ENCODE assay signal across 8 cellular contexts in the genomic region with DNA sequence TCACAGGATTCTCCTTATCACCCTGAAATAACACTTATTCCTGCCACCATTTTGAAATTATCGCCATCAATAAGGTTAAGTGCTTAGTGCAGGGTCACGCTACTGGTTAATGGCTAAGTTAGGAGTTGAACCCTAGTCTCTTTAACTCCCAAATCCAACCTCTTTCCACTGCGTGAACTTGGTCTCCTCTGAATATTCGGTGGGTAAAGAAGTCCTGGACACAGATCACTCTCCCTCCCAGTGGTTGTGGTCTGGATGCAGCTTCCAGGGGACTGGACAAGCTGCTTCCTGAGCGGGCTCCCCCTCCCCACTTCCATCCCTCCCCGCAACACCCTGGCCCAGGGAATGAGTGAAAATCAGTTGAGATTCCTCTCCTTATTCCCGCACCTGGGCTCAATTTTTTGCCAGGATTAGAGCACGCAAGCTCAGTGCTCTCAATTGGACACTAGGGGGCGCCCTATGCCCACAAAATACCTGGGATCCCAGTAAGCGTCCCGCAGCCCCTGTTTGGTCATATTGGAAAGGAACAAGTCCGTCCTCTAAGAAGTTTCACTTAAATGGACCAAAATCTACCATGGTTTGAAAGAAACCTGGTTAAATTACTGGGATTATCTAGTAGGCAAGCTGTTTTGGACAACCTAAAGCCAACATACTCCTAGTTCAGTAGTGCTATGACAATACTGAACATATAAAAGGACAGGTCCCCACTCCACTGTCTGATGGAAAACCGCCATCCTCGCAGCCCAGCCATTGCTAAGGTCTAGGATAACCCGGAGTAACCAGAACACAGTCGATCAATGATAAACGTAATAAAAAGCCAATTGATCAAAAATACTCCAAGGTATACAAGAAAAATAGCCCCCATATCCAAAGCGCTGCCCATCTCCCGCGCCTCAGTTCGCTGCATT. TPM values are rescaled to one million over a fixed set of nuclear protein-coding genes. Genes with fewer than 3 reads are reported as not detected.
DNase-seq lines count a peak whose midpoint lies in the region; ATAC-seq and TF ChIP-seq lines count a peak whose summit lies in the region.

No MANE protein-coding gene starts in this region.

- H3K9me3 ChIP-seq in MM.1S (replicated peaks; ENCODE audit: insufficient read depth, low read length): no peaks in the 10 kb centered on the region
- no peaks in the 10 kb centered on the region for H3K9me3 ChIP-seq in SU-DHL-6 (ENCODE audit: insufficient read depth, low read length)
- H3K9me3 ChIP-seq in adipocyte (ENCODE audit: control insufficient read depth, low read length): no peaks in the 10 kb centered on the region
- H3K9me3 ChIP-seq in left ventricle myocardium inferior (replicated peaks): no peaks in the 10 kb centered on the region

- peak; percentile 85 for DNase-seq in COLO829 (ENCODE audit: low spot score)
- peak; percentile 68 for DNase-seq in MM.1S
- DNase-seq in adipocyte (ENCODE audit: low read depth): peak; percentile 76
- peak; percentile 70 for DNase-seq in left ventricle myocardium inferior
- peak; percentile 30 for DNase-seq in pulmonary artery endothelial cell (ENCODE audit: low read depth, low spot score)
- no peak for DNase-seq in GOT3 (lab: John Stamatoyannopoulos, UW)

- H3K4me2 ChIP-seq in MM.1S (ENCODE audit: low read depth, low read length) (peak overlapping the region; percentile 44; the same call in 1 of the 2 replicates), SU-DHL-6 (ENCODE audit: low read depth, low read length, poor library complexity, severe bottlenecking) (no peak overlapping the region)

- no peaks in the 10 kb centered on the region for H3K79me2 ChIP-seq in MM.1S (ENCODE audit: low read length)
- no peaks in the 10 kb centered on the region for H3K79me2 ChIP-seq in SU-DHL-6 (ENCODE audit: insufficient read depth, low read length)

- H3K9me2 ChIP-seq in MM.1S (replicated peaks; ENCODE audit: insufficient read depth, low read length) (no peaks in the 10 kb centered on the region), SU-DHL-6 (replicated peaks; ENCODE audit: insufficient read depth, low read length) (no peaks in the 10 kb centered on the region)

- H3K4me1 ChIP-seq in MM.1S (ENCODE audit: low read length) (peaks cover 33% of the 10 kb centered on the region), adipocyte (ENCODE audit: control insufficient read depth, insufficient read depth, low read length) (no peaks in the 10 kb centered on the region), left ventricle myocardium inferior (no peaks in the 10 kb centered on the region)

- H3K9ac ChIP-seq in MM.1S (ENCODE audit: low read length) (no peak overlapping the region), SU-DHL-6 (ENCODE audit: low read length) (no peak overlapping the region), adipocyte (ENCODE audit: low read length) (no peak overlapping the region)

- H2AFZ ChIP-seq in MM.1S (ENCODE audit: low read length) (peak overlapping the region; percentile 28; the same call in 1 of the 2 replicates), SU-DHL-6 (ENCODE audit: low read depth, low read length, severe bottlenecking) (no peak overlapping the region)

- H4K20me1 ChIP-seq in MM.1S (ENCODE audit: insufficient read depth, low read length) (no peaks in the 10 kb centered on the region), SU-DHL-6 (ENCODE audit: low read depth, low read length) (no peaks in the 10 kb centered on the region)

- H3K4me3 ChIP-seq in MM.1S (ENCODE audit: low read length) (no peak overlapping the region; the same call in 1 of the 2 replicates), SU-DHL-6 (ENCODE audit: insufficient read depth, low read length, poor library complexity, severe bottlenecking) (no peak overlapping the region), adipocyte (ENCODE audit: low read length) (no peak overlapping the region), left ventricle myocardium inferior (no peak overlapping the region)

- TF ChIP-seq CTCF in MM.1S (IDR thresholded peaks at IDR 0.05; ENCODE audit: low read length) (peak; percentile 92), SU-DHL-6 (IDR thresholded peaks at IDR 0.05; ENCODE audit: insufficient read depth, low read length, poor library complexity, severe bottlenecking) (peak; percentile 91), left ventricle myocardium inferior (IDR thresholded peaks at IDR 0.05; ENCODE audit: borderline replicate concordance) (peak; percentile 89)

- ATAC-seq in GM21576 (IDR thresholded peaks at IDR 0.05; ENCODE audit: unreplicated experiment): peak; percentile 32

- H3F3A ChIP-seq in MM.1S (ENCODE audit: insufficient read depth, low read length) (peaks cover 17% of the 10 kb centered on the region), SU-DHL-6 (ENCODE audit: insufficient read depth) (no peaks in the 10 kb centered on the region)

- H3K36me3 ChIP-seq in MM.1S (replicated peaks; ENCODE audit: insufficient read depth, low read length) (no peaks in the 10 kb centered on the region), SU-DHL-6 (ENCODE audit: low read length) (no peaks in the 10 kb centered on the region), adipocyte (ENCODE audit: control insufficient read depth, insufficient read depth, low read length, severe bottlenecking) (no peaks in the 10 kb centered on the region), left ventricle myocardium inferior (no peaks in the 10 kb centered on the region)

- no peaks in the 10 kb centered on the region for H3K27me3 ChIP-seq in MM.1S (replicated peaks; ENCODE audit: insufficient read depth, low read length)
- no peaks in the 10 kb centered on the region for H3K27me3 ChIP-seq in SU-DHL-6 (ENCODE audit: low read length)
- peaks cover 41% of the 10 kb centered on the region for H3K27me3 ChIP-seq in adipocyte (replicated peaks; ENCODE audit: control insufficient read depth, insufficient read depth, low read length)
- H3K27me3 ChIP-seq in left ventricle myocardium inferior (ENCODE audit: low read depth): no peaks in the 10 kb centered on the region

- intact Hi-C loops in left ventricle myocardium inferior (cut with micrococcal nuclease): loop anchor here (10.0 kb wide), 1 partner anchor 145 kb away; no protein-coding TSS in a partner anchor

- H3K27ac ChIP-seq in MM.1S (ENCODE audit: low read length) (no peak overlapping the region), SU-DHL-6 (ENCODE audit: low read depth, low read length) (no peak overlapping the region), left ventricle myocardium inferior (replicated peaks) (no peak overlapping the region)

RNA-seq across cellular contexts. Expression of gene DHRS9, which starts 40.4 kb away (rescaled TPM):
- 7.3 TPM for total RNA-seq in left ventricle myocardium inferior
- total RNA-seq in pulmonary artery endothelial cell: 0.40 and 1.2 TPM in 2 replicates
